8 cellular contexts compared by ENCODE assay signal in genomic region chr19:56315076-56315828, GRCh38. TPM values are rescaled to one million over a fixed set of nuclear protein-coding genes. Genes with fewer than 3 reads are reported as not detected.
DNase-seq lines count a peak whose midpoint lies in the region; ATAC-seq and TF ChIP-seq lines count a peak whose summit lies in the region.

No MANE protein-coding gene starts in this region.

- intact Hi-C loops in spleen (cut with DNase I; ENCODE audit: low total_unique reads), result no loop called here

- H3K9me3 ChIP-seq in spleen, result no peaks in the 10 kb centered on the region

- DNase-seq in AG09319 (ENCODE audit: extremely low read depth, low read depth) (peak; percentile 89), NCI-H345 treated with DMSO at 0.1 percent for 48 hours (lab: John Stamatoyannopoulos, UW; ENCODE audit: unreplicated experiment) (peak; percentile 90), iris pigment epithelial cell (ENCODE audit: low read depth) (peak; percentile 98), spleen (peak; percentile 94)
- peak; percentile 85 for DNase-seq in activated CD4-positive, CD25-positive, alpha-beta regulatory T cell treated with anti-CD3 and anti-CD28 coated beads, Interleukin-2, amount 50 U/mL, for 16 hours (ENCODE audit: low read depth, low spot score)
- peak; percentile 81 to 92 for DNase-seq in central memory CD8-positive, alpha-beta T cell (ENCODE audit: low spot score in 2 of 2)

- peaks cover 0 to 23% (median 6%) of the 10 kb centered on the region in 6 donors for H3K36me3 ChIP-seq in spleen

- ATAC-seq in GM19025 (IDR thresholded peaks at IDR 0.05; ENCODE audit: low read depth, unreplicated experiment) (peak; percentile 73), HG03342 (IDR thresholded peaks at IDR 0.05; ENCODE audit: unreplicated experiment) (peak; percentile 68)
- ATAC-seq in central memory CD8-positive, alpha-beta T cell (replicated peaks; ENCODE audit: extremely low read depth, poor library complexity, severe bottlenecking), result peak; percentile 81

- H3K27ac Mint-ChIP-seq in central memory CD8-positive, alpha-beta T cell (ENCODE audit: low read depth), result peak overlapping the region; percentile 97

- peak overlapping the region; percentile 90 to 98 (median 96) for H3K27ac ChIP-seq in spleen

- 2 to 4% (median 2%) methylated on average over 23 to 37 of the region's 37 CpGs for WGBS in spleen, 5 donors

- TF ChIP-seq CTCF in AG09319 (IDR thresholded peaks at IDR 0.05; ENCODE audit: low read depth, low read length), result no peak
- TF ChIP-seq CTCF in spleen (IDR thresholded peaks at IDR 0.05 in 8 of 11, conservative IDR thresholded peaks at IDR 0.05 in 3 of 11), result no peak

- H3K4me1 Mint-ChIP-seq in central memory CD8-positive, alpha-beta T cell, result peaks cover 18% of the 10 kb centered on the region

- H3K9me3 Mint-ChIP-seq in central memory CD8-positive, alpha-beta T cell, result no peaks in the 10 kb centered on the region

- peak overlapping the region; percentile 89 for H3K4me3 Mint-ChIP-seq in central memory CD8-positive, alpha-beta T cell

- H3K4me3 ChIP-seq in spleen, result peak overlapping the region; percentile 68 to 94 (median 88)

- H3K27me3 ChIP-seq in spleen (replicated peaks in 1 of 7), result no peaks in the 10 kb centered on the region

- peaks cover 16% of the 10 kb centered on the region for H3K36me3 Mint-ChIP-seq in central memory CD8-positive, alpha-beta T cell (ENCODE audit: insufficient read depth)

- H3K4me1 ChIP-seq in spleen, result peaks cover 9 to 59% (median 27%) of the 10 kb centered on the region in 6 donors

- H3K27me3 Mint-ChIP-seq in central memory CD8-positive, alpha-beta T cell, result no peaks in the 10 kb centered on the region

- no peak for TF ChIP-seq POLR2A in spleen (IDR thresholded peaks at IDR 0.05)

RNA-seq across cellular contexts. Expression of gene ZSCAN5A, which starts 0.6 kb away (rescaled TPM):
- total RNA-seq in spleen, result 10 to 100 TPM in 4 of 7 donors, 1 to 10 TPM in 3; 5.6 to 18.7 (median 11.4) TPM
- 1 to 10 TPM; 3.4 to 4.9 (median 4.4) TPM for polyA plus RNA-seq in spleen

RNA-seq across cellular contexts. Expression of gene EDDM13, which starts 42.7 kb away (rescaled TPM):
- total RNA-seq in spleen, result not detected
- 1 to 10 TPM in 2 of 3 donors, under 1 TPM in 1; 0.71 to 1.2 (median 1.1) TPM for polyA plus RNA-seq in spleen

Comparison
In these comparisons a context has a peak if more than half of its experiments do, and no peak if none do; other contexts are left out.
1. Peak in every context shown above with its lines: DNase-seq, ATAC-seq, H3K4me3 ChIP-seq and H3K27ac ChIP-seq.